Comparison of ENCODE assay signal across 21 cellular contexts in genomic region chr5:15669826-15670225, GRCh38.
"Had no signal": no experiment of that assay in that cellular context is flagged by ENCODE, and none has a peak within 500 bp of the region (broad histone marks: within the 10 kb centered on the region; RNA-seq: fewer than 3 reads in every experiment).

No MANE protein-coding gene starts in this region.

- DNase-seq: activated CD4-positive, alpha-beta memory T cell treated with anti-CD3 and anti-CD28 coated beads, Interleukin-2, amount 10 ng/mL, durations not matched to agents 7 days and 5 days; activated CD4-positive, alpha-beta T cell treated with anti-CD3 and anti-CD28 coated beads for 1 hour; activated CD4-positive, alpha-beta T cell treated with anti-CD3 and anti-CD28 coated beads for 4 hours; activated CD4-positive, alpha-beta T cell treated with anti-CD3 and anti-CD28 coated beads, Interleukin-2, amount 10 ng/mL, durations not matched to agents 7 days and 5 days; activated CD4-positive, alpha-beta T cell treated with anti-CD3 and anti-CD28 coated beads, Interleukin-2, amount 50 U/mL, for 4 hours; activated CD8-positive, alpha-beta memory T cell treated with anti-CD3 and anti-CD28 coated beads, Interleukin-2, amount 50 U/mL, for 48 hours; activated gamma-delta T cell; activated naive CD4-positive, alpha-beta T cell; activated naive CD4-positive, alpha-beta T cell treated with anti-CD3 and anti-CD28 coated beads, Interleukin-2, amount 10 ng/mL, durations not matched to agents 7 days and 5 days; activated T-cell treated with anti-CD3 and anti-CD28 coated beads for 4 hours; activated T-cell treated with anti-CD3 and anti-CD28 coated beads, Interleukin-2, amount 50 U/mL, for 24 hours; activated T-cell treated with anti-CD3 and anti-CD28 coated beads, Interleukin-2, amount 50 U/mL, for 72 hours; amygdala; central memory CD4-positive, alpha-beta T cell; cerebellar nuclear complex; colonic mucosa; effector CD8-positive, alpha-beta T cell; head of caudate nucleus; hippocampal formation had no signal

- FAIRE-seq: endometrium, frontal cortex had no signal
